In the genomic region with DNA sequence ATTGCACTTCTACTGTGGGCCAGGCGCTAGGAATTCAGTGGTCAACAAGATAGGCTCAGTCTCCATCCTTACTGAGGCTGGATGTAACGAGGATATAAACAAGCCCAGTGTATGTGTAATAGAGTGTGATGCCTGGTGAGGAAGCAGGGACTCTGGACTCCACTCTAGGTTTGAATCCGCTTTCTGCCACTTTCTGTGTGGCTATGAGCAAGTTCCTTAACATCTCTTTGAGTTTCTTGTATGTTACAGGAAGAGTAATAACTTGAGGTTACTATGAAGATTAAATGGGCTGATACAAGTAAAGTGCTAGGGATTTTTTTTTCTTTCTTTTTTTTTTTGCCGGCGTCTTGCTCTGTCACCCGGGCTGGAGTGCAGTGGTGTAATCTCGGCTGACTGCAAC, we compare ENCODE assay signal across 15 cellular contexts. TPM values are rescaled to one million over a fixed set of nuclear protein-coding genes. Genes with fewer than 3 reads are reported as not detected.
DNase-seq lines count a peak whose midpoint lies in the region; ATAC-seq and FAIRE-seq lines count a peak whose summit lies in the region.
"Had no signal": no experiment of that assay in that cellular context is flagged by ENCODE, and none has a peak within 500 bp of the region (broad histone marks: within the 10 kb centered on the region; RNA-seq: fewer than 3 reads in every experiment).

No MANE protein-coding gene starts in this region.

- peak; percentile 33 to 35 for ATAC-seq in CD4-positive, CD25-positive, alpha-beta regulatory T cell (ENCODE audit: low read depth in 2 of 2)
- peak; percentile 76 for ATAC-seq in effector memory CD8-positive, alpha-beta T cell (replicated peaks)
- ATAC-seq in HG03139 (IDR thresholded peaks at IDR 0.05; ENCODE audit: unreplicated experiment), result no peak

- H3K36me3 ChIP-seq in CD4-positive, CD25-positive, alpha-beta regulatory T cell (ENCODE audit: control insufficient read depth, insufficient read depth, low read length), result peaks cover 7% of the 10 kb centered on the region

- peaks cover 23 to 99% (median 89%) of the 10 kb centered on the region in 4 donors for H3K4me1 Mint-ChIP-seq in CD4-positive, CD25-positive, alpha-beta regulatory T cell
- H3K4me1 Mint-ChIP-seq in effector memory CD8-positive, alpha-beta T cell (ENCODE audit: low read depth in 2 of 2), result peaks cover 92 to 93% of the 10 kb centered on the region in 2 donors

- H3K9me3 ChIP-seq in CD4-positive, CD25-positive, alpha-beta regulatory T cell (ENCODE audit: control insufficient read depth in 2 of 2, low read length in 2 of 2), result no peaks in the 10 kb centered on the region

- H3K9me3 Mint-ChIP-seq in CD4-positive, CD25-positive, alpha-beta regulatory T cell, result no peaks in the 10 kb centered on the region
- no peaks in the 10 kb centered on the region for H3K9me3 Mint-ChIP-seq in effector memory CD8-positive, alpha-beta T cell

- H3K27ac Mint-ChIP-seq in CD4-positive, CD25-positive, alpha-beta regulatory T cell, result peak overlapping the region; percentile 88 to 99 (median 93)
- peak overlapping the region; percentile 94 to 98 for H3K27ac Mint-ChIP-seq in effector memory CD8-positive, alpha-beta T cell

- H3K27me3 ChIP-seq in CD4-positive, CD25-positive, alpha-beta regulatory T cell (ENCODE audit: control insufficient read depth, insufficient read depth, low read length), result no peaks in the 10 kb centered on the region
- H3K27me3 ChIP-seq: BLaER1 treated with 17β-estradiol and CSF1 and Interleukin-3, amounts not matched to agents 10 nM and 100 nM had no signal

- peak overlapping the region; percentile 52 for H3K4me3 ChIP-seq in CD4-positive, CD25-positive, alpha-beta regulatory T cell (ENCODE audit: low read depth, low read length)
- H3K4me3 ChIP-seq: BLaER1 treated with 17β-estradiol and CSF1 and Interleukin-3, amounts not matched to agents 10 nM and 100 nM had no signal

- no peaks in the 10 kb centered on the region for H3K27me3 Mint-ChIP-seq in CD4-positive, CD25-positive, alpha-beta regulatory T cell
- no peaks in the 10 kb centered on the region for H3K27me3 Mint-ChIP-seq in effector memory CD8-positive, alpha-beta T cell

- peak overlapping the region; percentile 72 for H3K27ac ChIP-seq in CD4-positive, CD25-positive, alpha-beta regulatory T cell (ENCODE audit: insufficient read depth, low read length, poor library complexity, severe bottlenecking)
- H3K27ac ChIP-seq: epithelial cell of prostate had no signal

- peak in 2 of 3 donors; percentile 15 to 47 for DNase-seq in CD4-positive, CD25-positive, alpha-beta regulatory T cell
- DNase-seq in GM18507 (ENCODE audit: extremely low spot score, insufficient read length, low read depth), result no peak
- DNase-seq in MV-4-11 (lab: John Stamatoyannopoulos, UW), result peak; percentile 31
- no peak for DNase-seq in effector memory CD8-positive, alpha-beta T cell
- no peak for DNase-seq in occipital lobe (lab: John Stamatoyannopoulos, UW)
- no peak for DNase-seq in LoVo (ENCODE audit: low spot score)
- DNase-seq: activated gamma-delta T cell treated with Interleukin-2 at 50 U/mL for 16 hours, cerebellar nuclear complex, glutamatergic neuron, H7, kidney glomerular epithelial cell had no signal

- peak; percentile 39 for FAIRE-seq in GM18507 (lab: Jason Lieb, UNC)

- H3K4me1 ChIP-seq in CD4-positive, CD25-positive, alpha-beta regulatory T cell (ENCODE audit: control insufficient read depth, insufficient read depth, low read length, poor library complexity, severe bottlenecking), result peaks cover 81% of the 10 kb centered on the region

- peak overlapping the region; percentile 55 to 78 (median 72) for H3K4me3 Mint-ChIP-seq in CD4-positive, CD25-positive, alpha-beta regulatory T cell
- H3K4me3 Mint-ChIP-seq in effector memory CD8-positive, alpha-beta T cell, result peak overlapping the region; percentile 74 to 78

- H3K36me3 Mint-ChIP-seq in CD4-positive, CD25-positive, alpha-beta regulatory T cell, result peaks cover 57% of the 10 kb centered on the region
- peaks cover 10% of the 10 kb centered on the region for H3K36me3 Mint-ChIP-seq in effector memory CD8-positive, alpha-beta T cell (ENCODE audit: insufficient read depth)

RNA-seq across cellular contexts. Expression of a gene that starts 12.4 kb away (rescaled TPM):
- 354 TPM for total RNA-seq in CD4-positive, CD25-positive, alpha-beta regulatory T cell
- 10 to 100 TPM; 65.9 to 76.0 (median 69.4) TPM for polyA plus RNA-seq in CD4-positive, CD25-positive, alpha-beta regulatory T cell
- 6.4 TPM for total RNA-seq in occipital lobe
- total RNA-seq: G401 had no signal

Comparison
In these comparisons a context has a peak if more than half of its experiments do, and no peak if none do; other contexts are left out.
1. DNase-seq: peak in CD4-positive, CD25-positive, alpha-beta regulatory T cell (2 of 3) and MV-4-11 (single experiment); none in GM18507 (single experiment), effector memory CD8-positive, alpha-beta T cell (0 of 3), occipital lobe (single experiment) and LoVo (single experiment).
2. RNA of a gene that starts 12.4 kb away (total RNA-seq): 354 TPM in CD4-positive, CD25-positive, alpha-beta regulatory T cell (single experiment); 6.4 TPM in occipital lobe (single experiment); every median in the first group is over 10 times any median in the second.